ENCODE assay signal across 8 cellular contexts in the genomic region with DNA sequence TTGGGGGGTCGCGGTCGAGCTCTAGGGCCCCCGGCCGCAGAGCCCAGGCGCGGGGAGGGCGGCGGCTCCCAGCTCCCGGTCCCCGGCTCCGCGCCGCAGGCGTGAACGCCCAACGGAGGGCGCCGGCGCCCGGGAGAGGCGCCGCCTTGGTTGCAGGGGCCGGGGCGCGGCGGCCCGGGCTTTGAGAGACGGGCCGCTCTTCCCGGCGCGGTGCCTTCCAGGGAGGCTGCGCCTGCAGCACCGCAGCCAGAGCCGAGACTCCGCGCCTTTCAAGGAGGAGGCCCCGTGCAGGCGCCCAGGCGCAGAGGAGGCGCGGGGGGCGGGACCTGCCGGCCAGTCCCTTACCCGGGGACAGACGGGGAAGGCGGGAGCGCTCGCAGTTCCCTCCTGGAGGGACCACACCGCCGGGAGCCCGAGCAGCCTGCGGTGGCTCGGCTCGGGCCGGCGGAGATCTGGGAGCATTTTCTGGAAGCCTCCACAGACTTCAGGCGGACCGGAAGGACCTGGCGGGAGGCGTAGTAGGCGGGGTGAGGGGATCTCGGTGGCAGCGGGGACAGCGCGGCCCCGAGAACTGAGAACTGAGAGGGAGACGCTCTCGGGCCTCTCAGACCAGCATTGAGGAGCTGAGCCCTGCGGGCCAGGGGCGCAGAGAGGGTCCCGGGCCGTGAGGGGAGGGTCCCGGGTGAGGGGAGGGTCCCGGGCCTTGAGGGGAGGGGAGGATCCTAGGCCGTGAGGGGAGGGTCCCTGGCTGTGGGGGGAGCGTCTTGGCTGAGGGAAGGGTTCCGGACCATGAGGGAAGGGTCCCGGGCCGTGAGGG. TPM values are rescaled to one million over a fixed set of nuclear protein-coding genes. Genes with fewer than 3 reads are reported as not detected.
A peak's percentile ranks its signal among the peaks of the same experiment; 100 is the strongest.
DNase-seq lines count a peak whose midpoint lies in the region; ATAC-seq and TF ChIP-seq lines count a peak whose summit lies in the region.

No MANE protein-coding gene starts in this region.

- H3K18ac ChIP-seq in trophoblast cell (ENCODE audit: low read length): no peak overlapping the region

- no peak overlapping the region for H3K9ac ChIP-seq in trophoblast cell (ENCODE audit: low read length)

- H3K9me3 ChIP-seq in cardiac muscle cell (ENCODE audit: low read depth): no peaks in the 10 kb centered on the region
- peaks cover 7% of the 10 kb centered on the region for H3K9me3 ChIP-seq in trophoblast cell (ENCODE audit: insufficient read depth, low read depth, low read length)

- H3K27me3 ChIP-seq in cardiac muscle cell (peaks cover 5% of the 10 kb centered on the region), trophoblast cell (ENCODE audit: insufficient read depth, low read length) (no peaks in the 10 kb centered on the region)

- no peak overlapping the region for H4K91ac ChIP-seq in trophoblast cell (ENCODE audit: low read depth, low read length)

- no peak overlapping the region for H2BK12ac ChIP-seq in trophoblast cell (ENCODE audit: low read length)

- no CpG with 5 or more reads among the region's 81 CpGs for WGBS in trophoblast cell (ENCODE audit: extremely low coverage, insufficient coverage, insufficient read length)

- no peak overlapping the region for H3K14ac ChIP-seq in trophoblast cell (ENCODE audit: low read length)

- H3K27ac ChIP-seq in cardiac muscle cell (no peak overlapping the region), trophoblast cell (ENCODE audit: low read depth, low read length) (no peak overlapping the region)

- H2BK5ac ChIP-seq in trophoblast cell (ENCODE audit: low read depth, low read length, poor library complexity): no peak overlapping the region

- ATAC-seq in HG02571 (IDR thresholded peaks at IDR 0.05; ENCODE audit: unreplicated experiment): peak; percentile 43

- no peaks in the 10 kb centered on the region for H3K79me1 ChIP-seq in trophoblast cell (ENCODE audit: low read length)

- no peak overlapping the region for H3K23ac ChIP-seq in trophoblast cell (ENCODE audit: low read length)

- no peaks in the 10 kb centered on the region for H3K36me3 ChIP-seq in cardiac muscle cell
- no peaks in the 10 kb centered on the region for H3K36me3 ChIP-seq in trophoblast cell (ENCODE audit: control insufficient read depth in 1 of 2, insufficient read depth in 2 of 2, low read length in 2 of 2)

- H3K4me3 ChIP-seq in cardiac muscle cell (peak overlapping the region; percentile 35), trophoblast cell (ENCODE audit: low read depth, low read length) (peak overlapping the region; percentile 41)

- peak; percentile 66 for DNase-seq in DMS53 (lab: John Stamatoyannopoulos, UW)
- DNase-seq in DMS53 treated with DMSO at 0.1 percent for 48 hours (lab: John Stamatoyannopoulos, UW; ENCODE audit: unreplicated experiment): no peak
- peak; percentile 44 for DNase-seq in NCI-H1694 treated with DMSO at 0.1 percent for 48 hours (lab: John Stamatoyannopoulos, UW)
- peak; percentile 7 for DNase-seq in activated effector memory CD4-positive, alpha-beta T cell treated with Interleukin-2 at 50 U/mL for 16 hours
- peak; percentile 35 to 80 for DNase-seq in cardiac muscle cell (ENCODE audit: low read depth in 1 of 2, low spot score in 1 of 2)
- DNase-seq in trophoblast cell: peak in 1 of 2 donors; percentile 29
- DNase-seq in NAMALWA (ENCODE audit: low spot score): no peak

- peak overlapping the region; percentile 91 for H3K4me2 ChIP-seq in trophoblast cell (ENCODE audit: low read length)

- H3K4me1 ChIP-seq in cardiac muscle cell (ENCODE audit: low read depth): no peaks in the 10 kb centered on the region
- H3K4me1 ChIP-seq in trophoblast cell (ENCODE audit: control insufficient read depth in 1 of 2, insufficient read depth in 2 of 2, low read length in 2 of 2): peaks cover 3 to 5% of the 10 kb centered on the region in 2 experiments

- TF ChIP-seq CTCF in cardiac muscle cell (IDR thresholded peaks at IDR 0.05; ENCODE audit: low read depth, low read length): no peak

- H4K8ac ChIP-seq in trophoblast cell (ENCODE audit: low read depth, low read length): peak overlapping the region; percentile 5

- no peak overlapping the region for H2AK5ac ChIP-seq in trophoblast cell (ENCODE audit: low read length)

- no peaks in the 10 kb centered on the region for H3K79me2 ChIP-seq in trophoblast cell (ENCODE audit: control insufficient read depth, insufficient read depth, low read length, poor library complexity)

- peak overlapping the region; percentile 66 for H2AFZ ChIP-seq in trophoblast cell (ENCODE audit: insufficient read depth, low read length, poor library complexity)

- no peak overlapping the region for H2BK120ac ChIP-seq in trophoblast cell (ENCODE audit: insufficient read depth, low read length, poor library complexity)

- no peak overlapping the region for H3K4ac ChIP-seq in trophoblast cell (ENCODE audit: low read depth, low read length)

- no peak overlapping the region for H4K12ac ChIP-seq in trophoblast cell (ENCODE audit: low read depth, low read length)

RNA-seq across cellular contexts. Expression of a gene that starts 25.5 kb away (rescaled TPM):
- total RNA-seq in cardiac muscle cell: 32.0 and 38.6 TPM in 2 replicates
- 23.7 and 27.6 TPM in 2 replicates for polyA plus RNA-seq in cardiac muscle cell
- polyA plus RNA-seq in trophoblast cell (2013): 0.68 and 0.77 TPM in 2 replicates

Comparison
In these comparisons a context has a peak if more than half of its experiments do, and no peak if none do; other contexts are left out.
1. DNase-seq: peak in DMS53 (single experiment), NCI-H1694 treated with DMSO at 0.1 percent for 48 hours (single experiment), activated effector memory CD4-positive, alpha-beta T cell treated with Interleukin-2 at 50 U/mL for 16 hours (single experiment) and cardiac muscle cell (2 of 2); none in DMS53 treated with DMSO at 0.1 percent for 48 hours (single experiment) and NAMALWA (single experiment).